Comparison of ENCODE assay signal across 15 cellular contexts in genomic region chr3:140432176-140432753, GRCh38.
DNase-seq lines count a peak whose midpoint lies in the region; ATAC-seq and TF ChIP-seq lines count a peak whose summit lies in the region.
"Had no signal": no experiment of that assay in that cellular context is flagged by ENCODE, and none has a peak within 500 bp of the region (broad histone marks: within the 10 kb centered on the region; RNA-seq: fewer than 3 reads in every experiment).

No MANE protein-coding gene starts in this region.

- in situ Hi-C loops in GM23248 (cut with MboI): no loop called here

- no peaks in the 10 kb centered on the region for H3K4me1 Mint-ChIP-seq in activated T-cell treated with anti-CD3 and anti-CD28 coated beads, Interleukin-2, amount 50 U/mL, for 4 hours (ENCODE audit: low read depth)
- peaks cover 4% of the 10 kb centered on the region for H3K4me1 Mint-ChIP-seq in progenitor cell of endocrine pancreas (ENCODE audit: low read depth)

- H3K27me3 ChIP-seq in Karpas-422 (ENCODE audit: low read length) (no peaks in the 10 kb centered on the region), WERI-Rb-1 (ENCODE audit: insufficient read depth, low read depth, severe bottlenecking) (no peaks in the 10 kb centered on the region), neural cell (ENCODE audit: insufficient read depth, low read depth, low read length) (no peaks in the 10 kb centered on the region), GM23248 (replicated peaks; ENCODE audit: insufficient read depth) (0 out of 2 replicates have a peak, but pooled peaks cover 3% of the 10 kb centered on the region)
- H3K27me3 ChIP-seq: esophagus squamous epithelium had no signal

- no peak overlapping the region for H3K9ac ChIP-seq in Karpas-422 (ENCODE audit: low read length)
- no peak overlapping the region for H3K9ac ChIP-seq in neural cell (ENCODE audit: low read length)
- H3K9ac ChIP-seq in GM23248: no peak overlapping the region

- no peak overlapping the region for H3K27ac Mint-ChIP-seq in progenitor cell of endocrine pancreas
- H3K27ac Mint-ChIP-seq: activated CD4-positive, alpha-beta memory T cell treated with anti-CD3 and anti-CD28 coated beads for 36 hours; activated T-helper 2 cell treated with anti-CD3 and anti-CD28 coated beads, Interferon-gamma antibody, Interleukin-2, Interleukin-4, amounts not matched to agents 10 μg/mL and 5 μg/mL and 100 μg/mL, durations not matched to agents 14 hours and 24 hours and 36 hours; natural killer cell treated with Interleukin-12 subunit alpha and Interleukin-12 subunit beta and Interleukin-15 and Interleukin-18, amount 100 ng/mL, for 72 hours had no signal

- H3K9me3 Mint-ChIP-seq in activated T-cell treated with anti-CD3 and anti-CD28 coated beads, Interleukin-2, amount 50 U/mL, for 4 hours: no peaks in the 10 kb centered on the region
- no peaks in the 10 kb centered on the region for H3K9me3 Mint-ChIP-seq in progenitor cell of endocrine pancreas (ENCODE audit: low read depth)
- H3K9me3 Mint-ChIP-seq: activated CD4-positive, alpha-beta memory T cell treated with anti-CD3 and anti-CD28 coated beads for 36 hours; activated T-helper 2 cell treated with anti-CD3 and anti-CD28 coated beads, Interferon-gamma antibody, Interleukin-2, Interleukin-4, amounts not matched to agents 10 μg/mL and 5 μg/mL and 100 μg/mL, durations not matched to agents 14 hours and 24 hours and 36 hours; natural killer cell treated with Interleukin-12 subunit alpha and Interleukin-12 subunit beta and Interleukin-15 and Interleukin-18, amount 100 ng/mL, for 72 hours had no signal

- TF ChIP-seq CTCF in WERI-Rb-1 (IDR thresholded peaks at IDR 0.05; ENCODE audit: low read depth, low read length) (0 out of 2 replicates have a peak, but pooled peaks have one; percentile 4), neural cell (IDR thresholded peaks at IDR 0.05; ENCODE audit: poor library complexity, severe bottlenecking) (peak; percentile 21), progenitor cell of endocrine pancreas (IDR thresholded peaks at IDR 0.05; ENCODE audit: unreplicated experiment) (no peak)

- H3K79me2 ChIP-seq in Karpas-422 (ENCODE audit: low read length) (no peaks in the 10 kb centered on the region), neural cell (replicated peaks; ENCODE audit: insufficient read depth, low read length) (no peaks in the 10 kb centered on the region), GM23248 (ENCODE audit: insufficient read depth) (no peaks in the 10 kb centered on the region)

- DNase-seq in Karpas-422 (no peak), NCI-H2081 treated with DMSO at 0.1 percent for 48 hours (lab: John Stamatoyannopoulos, UW) (peak; percentile 24), WERI-Rb-1 (peak; percentile 54), GM23248 (no peak), progenitor cell of endocrine pancreas (ENCODE audit: low spot score, unreplicated experiment) (no peak)
- DNase-seq in activated T-cell treated with anti-CD3 and anti-CD28 coated beads, Interleukin-2, amount 50 U/mL, for 4 hours: no peak
- DNase-seq: activated CD4-positive, alpha-beta memory T cell treated with anti-CD3 and anti-CD28 coated beads for 36 hours; amniotic stem cell; cortex of kidney; esophagus squamous epithelium; HCEC 1CT had no signal

- no peak for ATAC-seq in activated T-cell treated with anti-CD3 and anti-CD28 coated beads, Interleukin-2, amount 50 U/mL, for 4 hours
- no peak for ATAC-seq in GM18868 (IDR thresholded peaks at IDR 0.05; ENCODE audit: unreplicated experiment)

- H3K27me3 Mint-ChIP-seq in activated T-cell treated with anti-CD3 and anti-CD28 coated beads, Interleukin-2, amount 50 U/mL, for 4 hours (ENCODE audit: low read depth): peaks cover 3% of the 10 kb centered on the region
- peaks cover 17% of the 10 kb centered on the region for H3K27me3 Mint-ChIP-seq in progenitor cell of endocrine pancreas
- H3K27me3 Mint-ChIP-seq: activated CD4-positive, alpha-beta memory T cell treated with anti-CD3 and anti-CD28 coated beads for 36 hours had no signal

- no peak overlapping the region for H2AFZ ChIP-seq in Karpas-422 (ENCODE audit: low read length)
- H2AFZ ChIP-seq in neural cell (ENCODE audit: low read depth, low read length): no peak overlapping the region
- no peak overlapping the region for H2AFZ ChIP-seq in GM23248

- no peak overlapping the region for H3K27ac ChIP-seq in Karpas-422 (ENCODE audit: low read length)
- H3K27ac ChIP-seq in WERI-Rb-1: no peak overlapping the region
- no peak overlapping the region for H3K27ac ChIP-seq in neural cell (ENCODE audit: low read length)
- no peak overlapping the region for H3K27ac ChIP-seq in GM23248
- H3K27ac ChIP-seq: esophagus squamous epithelium had no signal

- H4K20me1 ChIP-seq in Karpas-422 (ENCODE audit: insufficient read depth, low read depth, low read length) (no peaks in the 10 kb centered on the region), neural cell (ENCODE audit: insufficient read depth) (no peaks in the 10 kb centered on the region), GM23248 (ENCODE audit: insufficient read depth) (no peaks in the 10 kb centered on the region)

- TF ChIP-seq EP300 in neural cell (conservative IDR thresholded peaks at IDR 0.05; ENCODE audit: poor library complexity, severe bottlenecking): peak; percentile 89

- H3K9me2 ChIP-seq in Karpas-422 (replicated peaks; ENCODE audit: insufficient read depth, low read length): no peaks in the 10 kb centered on the region
- H3K9me2 ChIP-seq in neural cell (ENCODE audit: insufficient read depth, low read length): no peaks in the 10 kb centered on the region
- H3K9me2 ChIP-seq in GM23248 (ENCODE audit: insufficient read depth): no peaks in the 10 kb centered on the region

- no peaks in the 10 kb centered on the region for H3K9me3 ChIP-seq in Karpas-422 (ENCODE audit: low read length)
- no peaks in the 10 kb centered on the region for H3K9me3 ChIP-seq in WERI-Rb-1 (ENCODE audit: severe bottlenecking)
- no peaks in the 10 kb centered on the region for H3K9me3 ChIP-seq in neural cell (ENCODE audit: low read length)
- no peaks in the 10 kb centered on the region for H3K9me3 ChIP-seq in GM23248 (ENCODE audit: low read depth)
- H3K9me3 ChIP-seq: esophagus squamous epithelium had no signal

- H3F3A ChIP-seq in neural cell (ENCODE audit: insufficient read depth, low read length, poor library complexity, severe bottlenecking): peaks cover 6% of the 10 kb centered on the region
- no peaks in the 10 kb centered on the region for H3F3A ChIP-seq in GM23248 (ENCODE audit: insufficient read depth)

- H3K4me2 ChIP-seq in Karpas-422 (ENCODE audit: low read depth, low read length, poor library complexity, severe bottlenecking) (peak overlapping the region; percentile 12), neural cell (ENCODE audit: low read length) (no peak overlapping the region), GM23248 (ENCODE audit: unreplicated experiment) (no peak overlapping the region)

- H3K4me1 ChIP-seq in Karpas-422 (ENCODE audit: low read length): peaks cover 50% of the 10 kb centered on the region
- no peaks in the 10 kb centered on the region for H3K4me1 ChIP-seq in GM23248 (ENCODE audit: insufficient read depth)
- H3K4me1 ChIP-seq: esophagus squamous epithelium had no signal

- peak; percentile 38 for TF ChIP-seq RAD21 in neural cell (conservative IDR thresholded peaks at IDR 0.05)

- H3K4me3 Mint-ChIP-seq in activated T-cell treated with anti-CD3 and anti-CD28 coated beads, Interleukin-2, amount 50 U/mL, for 4 hours: no peak overlapping the region
- H3K4me3 Mint-ChIP-seq in progenitor cell of endocrine pancreas (ENCODE audit: low read depth): no peak overlapping the region
- H3K4me3 Mint-ChIP-seq: activated CD4-positive, alpha-beta memory T cell treated with anti-CD3 and anti-CD28 coated beads for 36 hours; natural killer cell treated with Interleukin-12 subunit alpha and Interleukin-12 subunit beta and Interleukin-15 and Interleukin-18, amount 100 ng/mL, for 72 hours had no signal

- H3K36me3 Mint-ChIP-seq in activated T-cell treated with anti-CD3 and anti-CD28 coated beads, Interleukin-2, amount 50 U/mL, for 4 hours (ENCODE audit: insufficient read depth): no peaks in the 10 kb centered on the region
- H3K36me3 Mint-ChIP-seq in progenitor cell of endocrine pancreas (ENCODE audit: insufficient read depth): no peaks in the 10 kb centered on the region
- H3K36me3 Mint-ChIP-seq: activated CD4-positive, alpha-beta memory T cell treated with anti-CD3 and anti-CD28 coated beads for 36 hours; natural killer cell treated with Interleukin-12 subunit alpha and Interleukin-12 subunit beta and Interleukin-15 and Interleukin-18, amount 100 ng/mL, for 72 hours had no signal

- no peak overlapping the region for H3K4me3 ChIP-seq in Karpas-422 (ENCODE audit: low read length)
- H3K4me3 ChIP-seq in WERI-Rb-1 (ENCODE audit: low read depth, low read length): no peak overlapping the region
- H3K4me3 ChIP-seq in neural cell (ENCODE audit: low read length): peak overlapping the region; percentile 5
- H3K4me3 ChIP-seq in GM23248: no peak overlapping the region
- H3K4me3 ChIP-seq: esophagus squamous epithelium had no signal

- no peaks in the 10 kb centered on the region for H3K36me3 ChIP-seq in Karpas-422 (ENCODE audit: insufficient read depth, low read length)
- no peaks in the 10 kb centered on the region for H3K36me3 ChIP-seq in WERI-Rb-1
- H3K36me3 ChIP-seq in neural cell (ENCODE audit: insufficient read depth, low read length): no peaks in the 10 kb centered on the region
- H3K36me3 ChIP-seq in GM23248 (ENCODE audit: low read depth): no peaks in the 10 kb centered on the region
- H3K36me3 ChIP-seq: esophagus squamous epithelium had no signal

- WGBS in GM23248 (ENCODE audit: low coverage in 1 of 2, low lambda C conversion rate in 2 of 2, missing lambda C conversion rate in 2 of 2), 2 experiments: 29 to 32% methylated on average over 8 of the region's 8 CpGs

TF ChIP-seq in neural cell, 6 proteins besides CTCF, POLR2A, EP300 and RAD21 (continues in another document):
- TF ChIP-seq TAF1 (IDR thresholded peaks at IDR 0.05; ENCODE audit: low read depth) (no peak), POLR2AphosphoS5 (IDR thresholded peaks at IDR 0.05) (peak; percentile 97)

Comparison
In these comparisons a context has a peak if more than half of its experiments do, and no peak if none do; other contexts are left out.
1. DNase-seq: peak in NCI-H2081 treated with DMSO at 0.1 percent for 48 hours (single experiment) and WERI-Rb-1 (single experiment); none in Karpas-422 (single experiment), activated T-cell treated with anti-CD3 and anti-CD28 coated beads, Interleukin-2, amount 50 U/mL, for 4 hours (single experiment), GM23248 (single experiment) and progenitor cell of endocrine pancreas (single experiment).